In the genomic region with DNA sequence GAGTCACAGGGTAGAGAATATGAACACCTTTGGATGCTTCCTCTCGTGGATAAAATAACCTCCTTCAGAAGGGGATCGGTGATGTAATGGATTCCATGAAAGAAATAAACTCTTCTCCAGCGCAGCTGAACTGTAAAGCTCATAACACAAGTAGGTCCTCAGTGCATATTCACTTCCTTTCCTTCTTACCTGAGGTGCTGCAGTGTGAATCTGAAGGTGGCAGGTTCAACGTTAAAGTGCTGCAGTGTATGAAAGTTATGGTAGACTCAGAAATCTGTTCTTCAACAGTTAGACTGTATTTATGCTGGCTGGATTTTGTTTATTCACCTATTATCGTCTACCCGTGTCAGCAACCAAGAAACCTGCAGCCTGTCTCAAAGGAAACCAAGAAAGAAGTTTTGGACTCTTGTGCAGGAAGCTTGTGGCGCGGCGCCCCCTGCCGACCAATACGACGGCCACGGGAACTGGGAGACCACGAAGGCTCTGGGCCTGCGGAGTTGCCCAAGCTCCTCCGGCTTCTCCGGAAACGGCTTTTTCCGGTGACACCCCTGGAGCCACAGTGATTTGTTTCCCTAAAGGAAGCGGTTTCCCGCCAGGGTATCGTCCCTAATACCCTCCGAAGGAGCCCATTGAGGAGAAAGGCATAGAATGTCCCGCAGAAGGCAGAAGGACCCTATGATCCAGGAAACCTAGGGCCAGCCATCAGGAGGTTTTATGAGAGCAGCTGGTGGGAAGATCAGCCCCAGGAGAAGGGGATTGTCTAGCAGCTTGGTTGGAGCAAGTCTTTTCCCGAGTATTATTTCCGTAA, we compare ENCODE assay signal across 8 cellular contexts. TPM values are rescaled to one million over a fixed set of nuclear protein-coding genes. Genes with fewer than 3 reads are reported as not detected.
DNase-seq lines count a peak whose midpoint lies in the region; ATAC-seq and TF ChIP-seq lines count a peak whose summit lies in the region.

No MANE protein-coding gene starts in this region.

- H3K9me3 Mint-ChIP-seq in dendritic cell treated with granulocyte-macrophage colony-stimulating factor and Interleukin-4, amounts not matched to agents 40 ng/mL and 50 ng/mL, for 4 days, result no peaks in the 10 kb centered on the region

- intact Hi-C loops in dendritic cell treated with granulocyte-macrophage colony-stimulating factor and Interleukin-4, amounts not matched to agents 40 ng/mL and 50 ng/mL, for 4 days (cut with micrococcal nuclease), result loop anchor here (2.0 to 5.0 kb wide), 2 partner anchors 17 to 99 kb away; no protein-coding TSS in a partner anchor

- H3K27me3 ChIP-seq in BJ (ENCODE audit: control insufficient read depth, insufficient read depth, low read length) (no peaks in the 10 kb centered on the region), liver (ENCODE audit: control insufficient read depth in 4 of 4, insufficient read depth in 4 of 4, low read length in 3 of 4) (peaks cover 0 to 8% (median 0%) of the 10 kb centered on the region in 4 donors)

- H3K9me3 ChIP-seq in liver (ENCODE audit: control insufficient read depth in 4 of 4, low read length in 3 of 4), result no peaks in the 10 kb centered on the region

- peak; percentile 70 to 84 for TF ChIP-seq RAD21 in liver (IDR thresholded peaks at IDR 0.05)

- peaks cover 42% of the 10 kb centered on the region for H3K4me1 Mint-ChIP-seq in dendritic cell treated with granulocyte-macrophage colony-stimulating factor and Interleukin-4, amounts not matched to agents 40 ng/mL and 50 ng/mL, for 4 days (ENCODE audit: low read depth)

- H3K9ac ChIP-seq in liver (ENCODE audit: low read depth in 1 of 2, low read length in 2 of 2), result no peak overlapping the region

- POLR2A ChIA-PET in BJ (lab: Charles Lee), result no interaction called here

- H3K27ac ChIP-seq in liver (ENCODE audit: low read depth in 1 of 2, low read length in 2 of 2), result no peak overlapping the region

- peak; percentile 70 for ATAC-seq in GM19351 (IDR thresholded peaks at IDR 0.05; ENCODE audit: unreplicated experiment)

- no peak for DNase-seq in BJ (ENCODE audit: low read depth)
- DNase-seq in LoVo (ENCODE audit: low spot score), result peak; percentile 34
- DNase-seq in activated CD4-positive, alpha-beta T cell treated with anti-CD3 and anti-CD28 coated beads for 48 hours, result peak; percentile 92
- DNase-seq in stimulated activated CD4-positive, alpha-beta T cell treated with anti-CD3 and anti-CD28 coated beads, TNF-alpha, amount 100 ng/mL, for 1 hour (ENCODE audit: low read depth in 3 of 3, low spot score in 1 of 3), result peak; percentile 19 to 63 (median 48)
- DNase-seq in DMS79 treated with DMSO at 0.1 percent for 48 hours (lab: John Stamatoyannopoulos, UW), result no peak

- WGBS in liver, result 23% methylated on average over 26 of the region's 26 CpGs

- H3K4me3 ChIP-seq in BJ (ENCODE audit: low read depth, low read length), result no peak overlapping the region
- peak overlapping the region in 1 of 3 donors; percentile 11 for H3K4me3 ChIP-seq in liver (ENCODE audit: low read depth in 1 of 3, low read length in 3 of 3)

- peak overlapping the region; percentile 68 for H3K27ac Mint-ChIP-seq in dendritic cell treated with granulocyte-macrophage colony-stimulating factor and Interleukin-4, amounts not matched to agents 40 ng/mL and 50 ng/mL, for 4 days

- H3K4me3 Mint-ChIP-seq in dendritic cell treated with granulocyte-macrophage colony-stimulating factor and Interleukin-4, amounts not matched to agents 40 ng/mL and 50 ng/mL, for 4 days, result peak overlapping the region; percentile 55

- H3K36me3 ChIP-seq in BJ (ENCODE audit: control insufficient read depth, insufficient read depth, low read length) (no peaks in the 10 kb centered on the region), liver (ENCODE audit: control insufficient read depth in 4 of 4, insufficient read depth in 3 of 4, low read depth in 1 of 4, low read length in 3 of 4) (no peaks in the 10 kb centered on the region)

- H3K4me1 ChIP-seq in liver (ENCODE audit: control insufficient read depth in 4 of 4, insufficient read depth in 4 of 4, low read length in 3 of 4), result peaks cover 0 to 3% (median 1%) of the 10 kb centered on the region in 4 donors

- H3K27me3 Mint-ChIP-seq in dendritic cell treated with granulocyte-macrophage colony-stimulating factor and Interleukin-4, amounts not matched to agents 40 ng/mL and 50 ng/mL, for 4 days, result no peaks in the 10 kb centered on the region

- TF ChIP-seq CTCF in BJ (IDR thresholded peaks at IDR 0.05; ENCODE audit: insufficient read depth, low read depth, low read length) (peak; percentile 78), liver (IDR thresholded peaks at IDR 0.05; ENCODE audit: low read depth, low read length, missing input control) (peak; percentile 59)

- no peaks in the 10 kb centered on the region for H3K36me3 Mint-ChIP-seq in dendritic cell treated with granulocyte-macrophage colony-stimulating factor and Interleukin-4, amounts not matched to agents 40 ng/mL and 50 ng/mL, for 4 days (ENCODE audit: low read depth)

- CTCF ChIA-PET in BJ (lab: Yijun Ruan, JAX), result interaction anchor here (0.6 to 2.8 kb wide), 11 partner anchors 15 to 231 kb away, joined by 3 to 19 read pairs (median 3); no protein-coding TSS in a partner anchor

TF ChIP-seq in liver, 16 proteins besides CTCF, POLR2A, EP300 and RAD21:
- TF ChIP-seq NR2F2 (IDR thresholded peaks at IDR 0.05), result no peak
- TF ChIP-seq EGR1 (IDR thresholded peaks at IDR 0.05; ENCODE audit: low read depth in 2 of 2), result no peak
- TF ChIP-seq, protein P1, sequence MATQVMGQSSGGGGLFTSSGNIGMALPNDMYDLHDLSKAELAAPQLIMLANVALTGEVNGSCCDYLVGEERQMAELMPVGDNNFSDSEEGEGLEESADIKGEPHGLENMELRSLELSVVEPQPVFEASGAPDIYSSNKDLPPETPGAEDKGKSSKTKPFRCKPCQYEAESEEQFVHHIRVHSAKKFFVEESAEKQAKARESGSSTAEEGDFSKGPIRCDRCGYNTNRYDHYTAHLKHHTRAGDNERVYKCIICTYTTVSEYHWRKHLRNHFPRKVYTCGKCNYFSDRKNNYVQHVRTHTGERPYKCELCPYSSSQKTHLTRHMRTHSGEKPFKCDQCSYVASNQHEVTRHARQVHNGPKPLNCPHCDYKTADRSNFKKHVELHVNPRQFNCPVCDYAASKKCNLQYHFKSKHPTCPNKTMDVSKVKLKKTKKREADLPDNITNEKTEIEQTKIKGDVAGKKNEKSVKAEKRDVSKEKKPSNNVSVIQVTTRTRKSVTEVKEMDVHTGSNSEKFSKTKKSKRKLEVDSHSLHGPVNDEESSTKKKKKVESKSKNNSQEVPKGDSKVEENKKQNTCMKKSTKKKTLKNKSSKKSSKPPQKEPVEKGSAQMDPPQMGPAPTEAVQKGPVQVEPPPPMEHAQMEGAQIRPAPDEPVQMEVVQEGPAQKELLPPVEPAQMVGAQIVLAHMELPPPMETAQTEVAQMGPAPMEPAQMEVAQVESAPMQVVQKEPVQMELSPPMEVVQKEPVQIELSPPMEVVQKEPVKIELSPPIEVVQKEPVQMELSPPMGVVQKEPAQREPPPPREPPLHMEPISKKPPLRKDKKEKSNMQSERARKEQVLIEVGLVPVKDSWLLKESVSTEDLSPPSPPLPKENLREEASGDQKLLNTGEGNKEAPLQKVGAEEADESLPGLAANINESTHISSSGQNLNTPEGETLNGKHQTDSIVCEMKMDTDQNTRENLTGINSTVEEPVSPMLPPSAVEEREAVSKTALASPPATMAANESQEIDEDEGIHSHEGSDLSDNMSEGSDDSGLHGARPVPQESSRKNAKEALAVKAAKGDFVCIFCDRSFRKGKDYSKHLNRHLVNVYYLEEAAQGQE (IDR thresholded peaks at IDR 0.05), result no peak
- no peak for TF ChIP-seq TAF1 (conservative IDR thresholded peaks at IDR 0.05)
- peak; percentile 20 for TF ChIP-seq SP1 (IDR thresholded peaks at IDR 0.05)
- TF ChIP-seq GABPA (IDR thresholded peaks at IDR 0.05 in 1 of 2, conservative IDR thresholded peaks at IDR 0.05 in 1 of 2), result peak; percentile 80 to 83
- TF ChIP-seq JUND (IDR thresholded peaks at IDR 0.05), result no peak
- no peak for TF ChIP-seq FOXA1 (IDR thresholded peaks at IDR 0.05)
TF ChIP-seq in liver: peak in this region for 2.

RNA-seq across cellular contexts. Expression of gene RNASE3, which starts 17.6 kb away (rescaled TPM):
- polyA plus RNA-seq in BJ (2011; rRNA removed) (not detected in 2 replicates), liver (under 1 TPM in 1 of 2 donors, not detected in 1; 0.52 TPM)
- not detected in 2 replicates for polyA minus RNA-seq in BJ (2011; rRNA and poly(A)+ RNA removed)
- total RNA-seq in liver, result 10 to 100 TPM in 1 of 2 donors, not detected in 1; 12.2 TPM

Comparison
In these comparisons a context has a peak if more than half of its experiments do, and no peak if none do; other contexts are left out.
1. DNase-seq: peak in LoVo (single experiment), activated CD4-positive, alpha-beta T cell treated with anti-CD3 and anti-CD28 coated beads for 48 hours (single experiment) and stimulated activated CD4-positive, alpha-beta T cell treated with anti-CD3 and anti-CD28 coated beads, TNF-alpha, amount 100 ng/mL, for 1 hour (3 of 3); none in BJ (single experiment) and DMS79 treated with DMSO at 0.1 percent for 48 hours (single experiment).